9 cellular contexts compared by ENCODE assay signal in the genomic region with DNA sequence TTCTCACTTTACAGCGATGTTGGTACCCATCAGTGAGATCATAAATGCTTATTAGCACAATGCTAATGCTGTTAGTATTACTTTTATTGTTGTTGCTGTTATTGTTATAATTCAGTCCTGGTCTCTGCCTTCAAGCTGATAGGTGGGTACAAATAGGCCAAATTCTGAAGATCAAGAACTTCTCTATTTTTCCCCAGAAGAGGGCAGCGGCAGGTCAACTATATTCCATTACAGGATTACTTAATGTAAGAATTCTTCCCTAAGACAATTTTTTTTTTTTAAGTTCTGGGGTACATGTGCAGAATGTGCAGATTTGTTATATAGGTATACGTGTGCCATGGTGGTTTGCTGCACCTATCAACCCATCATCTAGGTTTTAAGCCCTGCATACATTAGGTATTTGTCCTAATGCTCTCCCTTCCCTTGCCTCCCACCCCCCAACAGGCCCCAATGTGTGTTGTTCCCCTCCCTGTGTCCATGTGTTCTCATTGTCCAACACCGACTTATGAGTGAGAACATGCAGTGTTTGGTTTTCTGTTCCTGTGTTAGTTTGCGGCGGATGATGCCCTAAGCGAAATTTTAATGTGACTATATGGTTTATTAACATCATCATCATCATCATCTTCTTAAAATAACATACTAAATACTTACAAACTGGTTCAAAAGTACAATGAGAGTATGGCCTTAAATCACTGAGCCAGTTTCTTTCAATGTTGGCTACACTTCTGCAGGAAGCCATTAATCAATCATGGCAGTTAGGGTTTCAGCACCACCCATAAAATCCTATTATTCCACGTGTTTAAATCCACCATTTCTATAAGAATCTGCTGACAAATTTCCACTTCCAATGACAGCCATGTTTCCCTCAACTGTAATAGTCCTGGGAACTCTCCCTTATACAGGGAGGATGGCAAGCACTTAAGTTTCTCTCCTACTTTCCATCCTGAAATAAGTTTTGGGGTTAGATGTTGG. TPM values are rescaled to one million over a fixed set of nuclear protein-coding genes. Genes with fewer than 3 reads are reported as not detected.
DNase-seq lines count a peak whose midpoint lies in the region; ATAC-seq and TF ChIP-seq lines count a peak whose summit lies in the region.
"Had no signal": no experiment of that assay in that cellular context is flagged by ENCODE, and none has a peak within 500 bp of the region (broad histone marks: within the 10 kb centered on the region; RNA-seq: fewer than 3 reads in every experiment).

No MANE protein-coding gene starts in this region.

- H3K36me3 ChIP-seq in upper lobe of right lung: peaks cover 6% of the 10 kb centered on the region

- TF ChIP-seq CTCF in HFF-Myc (IDR thresholded peaks at IDR 0.05; ENCODE audit: low read depth, low read length, missing control alignments): peak; percentile 16
- peak; percentile 46 for TF ChIP-seq CTCF in upper lobe of right lung (IDR thresholded peaks at IDR 0.05)

- H3K9me3 ChIP-seq in upper lobe of right lung: no peaks in the 10 kb centered on the region
- H3K9me3 ChIP-seq: BLaER1 had no signal

- no peaks in the 10 kb centered on the region for H3K4me1 ChIP-seq in upper lobe of right lung
- H3K4me1 ChIP-seq: BLaER1 had no signal

- DNase-seq in DMS153 treated with DMSO at 0.1 percent for 48 hours (lab: John Stamatoyannopoulos, UW; ENCODE audit: unreplicated experiment): peak; percentile 30
- no peak for DNase-seq in DMS153 (lab: John Stamatoyannopoulos, UW)
- no peak for DNase-seq in HFF-Myc (ENCODE audit: extremely low read depth, low read depth)
- peak; percentile 44 for DNase-seq in SK-MEL-5 (ENCODE audit: low read depth, low spot score)
- DNase-seq in globus pallidus (ENCODE audit: low spot score): peak; percentile 19
- no peak for DNase-seq in upper lobe of right lung
- DNase-seq in NK-92 (lab: John Stamatoyannopoulos, UW; ENCODE audit: unreplicated experiment): no peak

- H3K27me3 ChIP-seq in upper lobe of right lung: no peaks in the 10 kb centered on the region
- H3K27me3 ChIP-seq: BLaER1 had no signal

- no peak overlapping the region for H3K27ac ChIP-seq in upper lobe of right lung
- H3K27ac ChIP-seq: BLaER1 had no signal

- ATAC-seq in upper lobe of right lung (peak; percentile 58), HG02623 (IDR thresholded peaks at IDR 0.05; ENCODE audit: unreplicated experiment) (no peak)

- no peak overlapping the region for H3K4me3 ChIP-seq in HFF-Myc (replicated peaks; ENCODE audit: low read depth, low read length)
- no peak overlapping the region for H3K4me3 ChIP-seq in upper lobe of right lung
- H3K4me3 ChIP-seq: BLaER1 had no signal

- in situ Hi-C loops in SK-MEL-5 (cut with HindIII; ENCODE audit: low pct_unique_long_range_greater_than_20kb, low sequenced_read_pairs): no loop called here

- intact Hi-C loops in upper lobe of right lung (cut with DNase I): loop anchor here (10.0 kb wide), 1 partner anchor 78 kb away; no protein-coding TSS in a partner anchor

RNA-seq across cellular contexts. Expression of gene SLC19A2, which starts 19.2 kb away (rescaled TPM):
- 151 and 163 TPM in 2 replicates for total RNA-seq in SK-MEL-5 (2014; rRNA removed; shearing (Covaris generic))
- 45.1 and 54.5 TPM in 2 replicates for polyA plus RNA-seq in SK-MEL-5 (2015; cell fraction: cytosol; rRNA removed)
- polyA plus RNA-seq in SK-MEL-5 (2015; cell fraction: nucleus; rRNA removed): 98.6 and 134 TPM in 2 replicates
- 12.8 TPM for total RNA-seq in upper lobe of right lung

RNA-seq across cellular contexts. Expression of gene CCDC181, which starts 39.3 kb away (rescaled TPM):
- total RNA-seq in SK-MEL-5 (2014; rRNA removed; shearing (Covaris generic)): 0.13 TPM in 1 of 2 replicates, not detected in the other
- 0.26 TPM in 1 of 2 replicates, not detected in the other for polyA plus RNA-seq in SK-MEL-5 (2015; cell fraction: cytosol; rRNA removed)
- polyA plus RNA-seq in SK-MEL-5 (2015; cell fraction: nucleus; rRNA removed): not detected in 2 replicates
- 0.32 TPM for total RNA-seq in upper lobe of right lung

Comparison
In these comparisons a context has a peak if more than half of its experiments do, and no peak if none do; other contexts are left out.
1. DNase-seq: peak in DMS153 treated with DMSO at 0.1 percent for 48 hours (single experiment), SK-MEL-5 (single experiment) and globus pallidus (single experiment); none in DMS153 (single experiment), HFF-Myc (single experiment), upper lobe of right lung (single experiment) and NK-92 (single experiment).
2. RNA of gene SLC19A2, which starts 19.2 kb away (total RNA-seq): 151 to 163 TPM in SK-MEL-5; 12.8 TPM in upper lobe of right lung (single experiment); every median in the first group is over 10 times any median in the second.